In genomic region chr3:53255360-53255774, GRCh38 we compare ENCODE assay signal across 8 cellular contexts. TPM values are rescaled to one million over a fixed set of nuclear protein-coding genes. Genes with fewer than 3 reads are reported as not detected.
DNase-seq lines count a peak whose midpoint lies in the region; ATAC-seq and TF ChIP-seq lines count a peak whose summit lies in the region.

No MANE protein-coding gene starts in this region.

- peak overlapping the region; percentile 85 for H3K4me3 Mint-ChIP-seq in WTC11
- H3K4me3 Mint-ChIP-seq in stimulated activated naive CD8-positive, alpha-beta T cell treated with anti-CD3 and anti-CD28 coated beads, Interleukin-15, Interleukin-2, amounts not matched to agents 100 ng/mL and 50 ng/mL, for 24 hours = peak overlapping the region; percentile 92

- DNase-seq in AG20443 (ENCODE audit: low spot score) = peak; percentile 57
- no peak for DNase-seq in WTC11 (ENCODE audit: low spot score)
- DNase-seq in dorsolateral prefrontal cortex = peak in 4 of 10 donors; percentile 30 to 67 (median 51)
- peak; percentile 57 for DNase-seq in midbrain (lab: John Stamatoyannopoulos, UW)
- DNase-seq in middle frontal gyrus (ENCODE audit: extremely low spot score, low spot score) = no peak

- H3K27me3 ChIP-seq in dorsolateral prefrontal cortex = no peaks in the 10 kb centered on the region

- TF ChIP-seq CTCF in WTC11 (IDR thresholded peaks at IDR 0.05) = no peak
- TF ChIP-seq CTCF in dorsolateral prefrontal cortex (IDR thresholded peaks at IDR 0.05 in 54 of 56, conservative IDR thresholded peaks at IDR 0.05 in 2 of 56; ENCODE audit: low read depth in 1 of 56, partially characterized antibody in 56 of 56) = no peak

- peak overlapping the region; percentile 45 to 95 (median 87) for H3K27ac ChIP-seq in dorsolateral prefrontal cortex

- POLR2A ChIA-PET in WTC11 (lab: Charles Lee) = interaction anchor here (1.5 to 2.7 kb wide), 4 partner anchors 12 to 92 kb away, joined by 4 to 10 read pairs (median 6); partner anchors contain the start of gene DCP1A

- CTCF ChIA-PET in WTC11 (lab: Charles Lee) = interaction anchor here (0.7 kb wide), 1 partner anchor 36 kb away, joined by 3 read pairs; no protein-coding TSS in a partner anchor

- ATAC-seq in GM19043 (IDR thresholded peaks at IDR 0.05; ENCODE audit: low read depth, unreplicated experiment) (peak; percentile 41), HG03196 (IDR thresholded peaks at IDR 0.05; ENCODE audit: unreplicated experiment) (peak; percentile 39), WTC11 (no peak)

- peak overlapping the region; percentile 69 to 97 (median 88) for H3K4me3 ChIP-seq in dorsolateral prefrontal cortex

- H3K4me1 Mint-ChIP-seq in WTC11 = peaks cover 65% of the 10 kb centered on the region
- peaks cover 39% of the 10 kb centered on the region for H3K4me1 Mint-ChIP-seq in stimulated activated naive CD8-positive, alpha-beta T cell treated with anti-CD3 and anti-CD28 coated beads, Interleukin-15, Interleukin-2, amounts not matched to agents 100 ng/mL and 50 ng/mL, for 24 hours (ENCODE audit: low read depth)

- no peak overlapping the region for H3K27ac Mint-ChIP-seq in WTC11
- peak overlapping the region; percentile 89 for H3K27ac Mint-ChIP-seq in stimulated activated naive CD8-positive, alpha-beta T cell treated with anti-CD3 and anti-CD28 coated beads, Interleukin-15, Interleukin-2, amounts not matched to agents 100 ng/mL and 50 ng/mL, for 24 hours

- intact Hi-C loops in dorsolateral prefrontal cortex (cut with DNase I) = loop anchor here (5.0 to 10.0 kb wide), 2 partner anchors 92 to 239 kb away; partner anchors contain the start of genes DCP1A (in 2 of the 2) and CACNA1D (in 1 of the 2)

- H3K27me3 Mint-ChIP-seq in WTC11 (ENCODE audit: low read depth) = peaks cover 9% of the 10 kb centered on the region; the same call in 1 of the 2 replicates
- no peaks in the 10 kb centered on the region for H3K27me3 Mint-ChIP-seq in stimulated activated naive CD8-positive, alpha-beta T cell treated with anti-CD3 and anti-CD28 coated beads, Interleukin-15, Interleukin-2, amounts not matched to agents 100 ng/mL and 50 ng/mL, for 24 hours

- H3K36me3 Mint-ChIP-seq in WTC11 = peaks cover 9% of the 10 kb centered on the region
- peaks cover 22% of the 10 kb centered on the region for H3K36me3 Mint-ChIP-seq in stimulated activated naive CD8-positive, alpha-beta T cell treated with anti-CD3 and anti-CD28 coated beads, Interleukin-15, Interleukin-2, amounts not matched to agents 100 ng/mL and 50 ng/mL, for 24 hours (ENCODE audit: low read depth)

- no peaks in the 10 kb centered on the region for H3K9me3 Mint-ChIP-seq in WTC11
- no peaks in the 10 kb centered on the region for H3K9me3 Mint-ChIP-seq in stimulated activated naive CD8-positive, alpha-beta T cell treated with anti-CD3 and anti-CD28 coated beads, Interleukin-15, Interleukin-2, amounts not matched to agents 100 ng/mL and 50 ng/mL, for 24 hours

TF ChIP-seq in WTC11, 78 proteins besides CTCF, POLR2A, EP300 and RAD21:
- TF ChIP-seq NFE2L1 (CRISPR knock-in tag; IDR thresholded peaks at IDR 0.05) = no peak
- 0 out of 2 replicates have a peak, but pooled peaks have one; percentile 8 for TF ChIP-seq TEAD1 (CRISPR knock-in tag; IDR thresholded peaks at IDR 0.05)
- no peak; the same call in 1 of the 2 replicates for TF ChIP-seq ATF1 (CRISPR knock-in tag; IDR thresholded peaks at IDR 0.05)
- TF ChIP-seq CREM (CRISPR knock-in tag; IDR thresholded peaks at IDR 0.05) = peak; percentile 21; the same call in 1 of the 2 replicates
- 0 out of 2 replicates have a peak, but pooled peaks have one; percentile 9 for TF ChIP-seq ZNF219 (CRISPR knock-in tag; IDR thresholded peaks at IDR 0.05; ENCODE audit: borderline replicate concordance)
- peak; percentile 66; the same call in 1 of the 2 replicates for TF ChIP-seq HMGXB4 (CRISPR knock-in tag; IDR thresholded peaks at IDR 0.05)

RNA-seq across cellular contexts. Expression of gene TKT, which starts 0.5 kb away (rescaled TPM):
- total RNA-seq in WTC11 (2021) = 1,040 to 1,222 TPM (median 1,204 TPM) in 3 replicates
- total RNA-seq in dorsolateral prefrontal cortex = 100 to 1,000 TPM; 130 to 245 (median 170) TPM

Comparison
In these comparisons a context has a peak if more than half of its experiments do, and no peak if none do; other contexts are left out.
1. DNase-seq: peak in AG20443 (single experiment) and midbrain (single experiment); none in WTC11 (single experiment) and middle frontal gyrus (single experiment).